Comparison of ENCODE assay signal across 16 cellular contexts in genomic region chr6:17968876-17969275, GRCh38.
"Had no signal": no experiment of that assay in that cellular context is flagged by ENCODE, and none has a peak within 500 bp of the region (broad histone marks: within the 10 kb centered on the region; RNA-seq: fewer than 3 reads in every experiment).

No MANE protein-coding gene starts in this region.

- H3K9ac ChIP-seq: neural progenitor cell had no signal

- H3K36me3 Mint-ChIP-seq: activated CD4-positive, alpha-beta memory T cell treated with anti-CD3 and anti-CD28 coated beads for 36 hours; naive B cell; T-cell had no signal

- H3K4me3 Mint-ChIP-seq: activated CD4-positive, alpha-beta memory T cell treated with anti-CD3 and anti-CD28 coated beads for 36 hours; activated T-cell treated with anti-CD3 and anti-CD28 coated beads, Interleukin-2, amount 50 U/mL, for 24 hours; naive B cell; neural progenitor cell; T-cell had no signal

- H3K4me3 ChIP-seq: colonic mucosa, heart right ventricle, neural progenitor cell, transverse colon, vagina had no signal

- H3K36me3 ChIP-seq: colonic mucosa, heart right ventricle, neural progenitor cell, transverse colon, vagina had no signal

- H3K9me3 ChIP-seq: colonic mucosa, heart right ventricle, transverse colon, vagina had no signal

- H3K27me3 ChIP-seq: colonic mucosa, heart right ventricle, neural progenitor cell, transverse colon, vagina had no signal

- DNase-seq: activated CD4-positive, alpha-beta memory T cell treated with anti-CD3 and anti-CD28 coated beads for 36 hours; activated CD4-positive, alpha-beta T cell treated with anti-CD3 and anti-CD28 coated beads for 1 hour; activated naive CD4-positive, alpha-beta T cell treated with anti-CD3 and anti-CD28 coated beads, Interleukin-2, amount 50 U/mL, for 16 hours; activated T-cell treated with anti-CD3 and anti-CD28 coated beads, Interleukin-2, amount 50 U/mL, for 24 hours; colonic mucosa; foreskin melanocyte; heart right ventricle; naive B cell; stimulated activated CD4-positive, alpha-beta T cell treated with anti-CD3 and anti-CD28 coated beads, Interleukin-15, amount 100 ng/mL, for 24 hours; stimulated activated CD4-positive, alpha-beta T cell treated with anti-CD3 and anti-CD28 coated beads, Interleukin-4, amount 100 ng/mL, for 24 hours; stimulated activated naive CD4-positive, alpha-beta T cell; T-cell; T-helper 9 cell; transverse colon had no signal

- H3K9me3 Mint-ChIP-seq: activated CD4-positive, alpha-beta memory T cell treated with anti-CD3 and anti-CD28 coated beads for 36 hours; activated T-cell treated with anti-CD3 and anti-CD28 coated beads, Interleukin-2, amount 50 U/mL, for 24 hours; naive B cell; T-cell had no signal

- H3K4me2 ChIP-seq: neural progenitor cell had no signal

- H2AFZ ChIP-seq: neural progenitor cell had no signal

- H3K27ac Mint-ChIP-seq: activated CD4-positive, alpha-beta memory T cell treated with anti-CD3 and anti-CD28 coated beads for 36 hours; activated T-cell treated with anti-CD3 and anti-CD28 coated beads, Interleukin-2, amount 50 U/mL, for 24 hours; naive B cell; T-cell had no signal

- H3K27me3 Mint-ChIP-seq: naive B cell had no signal

- H3K27ac ChIP-seq: colonic mucosa, neural progenitor cell, vagina had no signal

- ATAC-seq: T-cell had no signal
